Comparison of ENCODE assay signal across 1 cellular context in the genomic region with DNA sequence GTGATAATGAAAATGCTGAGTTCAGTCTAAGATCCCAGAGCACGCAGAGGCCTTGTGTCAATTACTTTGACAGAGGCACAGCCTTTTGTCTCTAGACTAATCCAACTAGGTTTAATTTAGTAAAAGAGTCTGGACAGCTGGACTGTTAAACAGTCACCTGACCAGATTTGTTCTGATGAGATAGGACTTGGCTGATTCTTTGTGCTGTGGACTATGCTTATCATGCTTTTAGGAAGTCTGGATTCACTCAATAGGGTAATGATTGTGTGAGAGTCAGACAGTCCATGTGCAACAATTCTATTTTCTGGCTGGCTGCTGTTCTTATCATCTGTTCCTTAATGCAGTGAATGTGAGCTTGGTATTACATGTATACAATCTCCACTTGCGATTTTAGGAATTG.
TF ChIP-seq lines count a peak whose summit lies in the region.

No MANE protein-coding gene starts in this region.

TF ChIP-seq in GM23338, 12 proteins besides CTCF, POLR2A, EP300 and RAD21 (continued from another document):
- TF ChIP-seq, protein P1, sequence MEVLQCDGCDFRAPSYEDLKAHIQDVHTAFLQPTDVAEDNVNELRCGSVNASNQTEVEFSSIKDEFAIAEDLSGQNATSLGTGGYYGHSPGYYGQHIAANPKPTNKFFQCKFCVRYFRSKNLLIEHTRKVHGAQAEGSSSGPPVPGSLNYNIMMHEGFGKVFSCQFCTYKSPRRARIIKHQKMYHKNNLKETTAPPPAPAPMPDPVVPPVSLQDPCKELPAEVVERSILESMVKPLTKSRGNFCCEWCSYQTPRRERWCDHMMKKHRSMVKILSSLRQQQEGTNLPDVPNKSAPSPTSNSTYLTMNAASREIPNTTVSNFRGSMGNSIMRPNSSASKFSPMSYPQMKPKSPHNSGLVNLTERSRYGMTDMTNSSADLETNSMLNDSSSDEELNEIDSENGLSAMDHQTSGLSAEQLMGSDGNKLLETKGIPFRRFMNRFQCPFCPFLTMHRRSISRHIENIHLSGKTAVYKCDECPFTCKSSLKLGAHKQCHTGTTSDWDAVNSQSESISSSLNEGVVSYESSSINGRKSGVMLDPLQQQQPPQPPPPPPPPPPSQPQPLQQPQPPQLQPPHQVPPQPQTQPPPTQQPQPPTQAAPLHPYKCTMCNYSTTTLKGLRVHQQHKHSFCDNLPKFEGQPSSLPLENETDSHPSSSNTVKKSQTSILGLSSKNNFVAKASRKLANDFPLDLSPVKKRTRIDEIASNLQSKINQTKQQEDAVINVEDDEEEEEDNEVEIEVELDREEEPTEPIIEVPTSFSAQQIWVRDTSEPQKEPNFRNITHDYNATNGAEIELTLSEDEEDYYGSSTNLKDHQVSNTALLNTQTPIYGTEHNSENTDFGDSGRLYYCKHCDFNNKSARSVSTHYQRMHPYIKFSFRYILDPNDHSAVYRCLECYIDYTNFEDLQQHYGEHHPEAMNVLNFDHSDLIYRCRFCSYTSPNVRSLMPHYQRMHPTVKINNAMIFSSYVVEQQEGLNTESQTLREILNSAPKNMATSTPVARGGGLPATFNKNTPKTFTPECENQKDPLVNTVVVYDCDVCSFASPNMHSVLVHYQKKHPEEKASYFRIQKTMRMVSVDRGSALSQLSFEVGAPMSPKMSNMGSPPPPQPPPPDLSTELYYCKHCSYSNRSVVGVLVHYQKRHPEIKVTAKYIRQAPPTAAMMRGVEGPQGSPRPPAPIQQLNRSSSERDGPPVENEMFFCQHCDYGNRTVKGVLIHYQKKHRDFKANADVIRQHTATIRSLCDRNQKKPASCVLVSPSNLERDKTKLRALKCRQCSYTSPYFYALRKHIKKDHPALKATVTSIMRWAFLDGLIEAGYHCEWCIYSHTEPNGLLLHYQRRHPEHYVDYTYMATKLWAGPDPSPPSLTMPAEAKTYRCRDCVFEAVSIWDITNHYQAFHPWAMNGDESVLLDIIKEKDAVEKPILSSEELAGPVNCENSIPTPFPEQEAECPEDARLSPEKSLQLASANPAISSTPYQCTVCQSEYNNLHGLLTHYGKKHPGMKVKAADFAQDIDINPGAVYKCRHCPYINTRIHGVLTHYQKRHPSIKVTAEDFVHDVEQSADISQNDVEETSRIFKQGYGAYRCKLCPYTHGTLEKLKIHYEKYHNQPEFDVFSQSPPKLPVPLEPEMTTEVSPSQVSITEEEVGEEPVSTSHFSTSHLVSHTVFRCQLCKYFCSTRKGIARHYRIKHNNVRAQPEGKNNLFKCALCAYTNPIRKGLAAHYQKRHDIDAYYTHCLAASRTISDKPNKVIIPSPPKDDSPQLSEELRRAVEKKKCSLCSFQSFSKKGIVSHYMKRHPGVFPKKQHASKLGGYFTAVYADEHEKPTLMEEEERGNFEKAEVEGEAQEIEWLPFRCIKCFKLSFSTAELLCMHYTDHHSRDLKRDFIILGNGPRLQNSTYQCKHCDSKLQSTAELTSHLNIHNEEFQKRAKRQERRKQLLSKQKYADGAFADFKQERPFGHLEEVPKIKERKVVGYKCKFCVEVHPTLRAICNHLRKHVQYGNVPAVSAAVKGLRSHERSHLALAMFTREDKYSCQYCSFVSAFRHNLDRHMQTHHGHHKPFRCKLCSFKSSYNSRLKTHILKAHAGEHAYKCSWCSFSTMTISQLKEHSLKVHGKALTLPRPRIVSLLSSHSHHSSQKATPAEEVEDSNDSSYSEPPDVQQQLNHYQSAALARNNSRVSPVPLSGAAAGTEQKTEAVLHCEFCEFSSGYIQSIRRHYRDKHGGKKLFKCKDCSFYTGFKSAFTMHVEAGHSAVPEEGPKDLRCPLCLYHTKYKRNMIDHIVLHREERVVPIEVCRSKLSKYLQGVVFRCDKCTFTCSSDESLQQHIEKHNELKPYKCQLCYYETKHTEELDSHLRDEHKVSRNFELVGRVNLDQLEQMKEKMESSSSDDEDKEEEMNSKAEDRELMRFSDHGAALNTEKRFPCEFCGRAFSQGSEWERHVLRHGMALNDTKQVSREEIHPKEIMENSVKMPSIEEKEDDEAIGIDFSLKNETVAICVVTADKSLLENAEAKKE (CRISPR knock-in tag; IDR thresholded peaks at IDR 0.05), result no peak
- TF ChIP-seq JUNB (IDR thresholded peaks at IDR 0.05; ENCODE audit: unreplicated experiment) (no peak), STAT1 (IDR thresholded peaks at IDR 0.05; ENCODE audit: unreplicated experiment) (no peak), ZNF114 (CRISPR knock-in tag; IDR thresholded peaks at IDR 0.05) (no peak), NANOG (IDR thresholded peaks at IDR 0.05; ENCODE audit: borderline replicate concordance) (no peak), ZNF331 (CRISPR knock-in tag; IDR thresholded peaks at IDR 0.05; ENCODE audit: low read depth) (no peak), EZH2phosphoT487 (IDR thresholded peaks at IDR 0.05; ENCODE audit: unreplicated experiment) (no peak), CREB1 (CRISPR knock-in tag; IDR thresholded peaks at IDR 0.05; ENCODE audit: low read depth) (no peak)
- TF ChIP-seq, protein P2, sequence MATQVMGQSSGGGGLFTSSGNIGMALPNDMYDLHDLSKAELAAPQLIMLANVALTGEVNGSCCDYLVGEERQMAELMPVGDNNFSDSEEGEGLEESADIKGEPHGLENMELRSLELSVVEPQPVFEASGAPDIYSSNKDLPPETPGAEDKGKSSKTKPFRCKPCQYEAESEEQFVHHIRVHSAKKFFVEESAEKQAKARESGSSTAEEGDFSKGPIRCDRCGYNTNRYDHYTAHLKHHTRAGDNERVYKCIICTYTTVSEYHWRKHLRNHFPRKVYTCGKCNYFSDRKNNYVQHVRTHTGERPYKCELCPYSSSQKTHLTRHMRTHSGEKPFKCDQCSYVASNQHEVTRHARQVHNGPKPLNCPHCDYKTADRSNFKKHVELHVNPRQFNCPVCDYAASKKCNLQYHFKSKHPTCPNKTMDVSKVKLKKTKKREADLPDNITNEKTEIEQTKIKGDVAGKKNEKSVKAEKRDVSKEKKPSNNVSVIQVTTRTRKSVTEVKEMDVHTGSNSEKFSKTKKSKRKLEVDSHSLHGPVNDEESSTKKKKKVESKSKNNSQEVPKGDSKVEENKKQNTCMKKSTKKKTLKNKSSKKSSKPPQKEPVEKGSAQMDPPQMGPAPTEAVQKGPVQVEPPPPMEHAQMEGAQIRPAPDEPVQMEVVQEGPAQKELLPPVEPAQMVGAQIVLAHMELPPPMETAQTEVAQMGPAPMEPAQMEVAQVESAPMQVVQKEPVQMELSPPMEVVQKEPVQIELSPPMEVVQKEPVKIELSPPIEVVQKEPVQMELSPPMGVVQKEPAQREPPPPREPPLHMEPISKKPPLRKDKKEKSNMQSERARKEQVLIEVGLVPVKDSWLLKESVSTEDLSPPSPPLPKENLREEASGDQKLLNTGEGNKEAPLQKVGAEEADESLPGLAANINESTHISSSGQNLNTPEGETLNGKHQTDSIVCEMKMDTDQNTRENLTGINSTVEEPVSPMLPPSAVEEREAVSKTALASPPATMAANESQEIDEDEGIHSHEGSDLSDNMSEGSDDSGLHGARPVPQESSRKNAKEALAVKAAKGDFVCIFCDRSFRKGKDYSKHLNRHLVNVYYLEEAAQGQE (IDR thresholded peaks at IDR 0.05; ENCODE audit: unreplicated experiment), result no peak
- TF ChIP-seq, protein P3, sequence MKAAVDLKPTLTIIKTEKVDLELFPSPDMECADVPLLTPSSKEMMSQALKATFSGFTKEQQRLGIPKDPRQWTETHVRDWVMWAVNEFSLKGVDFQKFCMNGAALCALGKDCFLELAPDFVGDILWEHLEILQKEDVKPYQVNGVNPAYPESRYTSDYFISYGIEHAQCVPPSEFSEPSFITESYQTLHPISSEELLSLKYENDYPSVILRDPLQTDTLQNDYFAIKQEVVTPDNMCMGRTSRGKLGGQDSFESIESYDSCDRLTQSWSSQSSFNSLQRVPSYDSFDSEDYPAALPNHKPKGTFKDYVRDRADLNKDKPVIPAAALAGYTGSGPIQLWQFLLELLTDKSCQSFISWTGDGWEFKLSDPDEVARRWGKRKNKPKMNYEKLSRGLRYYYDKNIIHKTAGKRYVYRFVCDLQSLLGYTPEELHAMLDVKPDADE (IDR thresholded peaks at IDR 0.05), result no peak
